ENCODE assay signal across 11 cellular contexts in genomic region chr17:35610746-35611145, GRCh38. TPM values are rescaled to one million over a fixed set of nuclear protein-coding genes. Genes with fewer than 3 reads are reported as not detected.
"Had no signal": no experiment of that assay in that cellular context is flagged by ENCODE, and none has a peak within 500 bp of the region (broad histone marks: within the 10 kb centered on the region; RNA-seq: fewer than 3 reads in every experiment).

No MANE protein-coding gene starts in this region.

RNA-seq across cellular contexts. Expression of gene SLFN14, which starts 50.1 kb away (rescaled TPM):
- total RNA-seq: OCI-LY7, PC-3, PC-9, Peyer's patch, Right ventricle myocardium inferior, Right ventricle myocardium superior, RPMI7951, SJCRH30, SJSA1, SK-MEL-5 had no signal
- polyA plus RNA-seq: SK-N-SH had no signal
